Comparison of ENCODE assay signal across 8 cellular contexts in the genomic region with DNA sequence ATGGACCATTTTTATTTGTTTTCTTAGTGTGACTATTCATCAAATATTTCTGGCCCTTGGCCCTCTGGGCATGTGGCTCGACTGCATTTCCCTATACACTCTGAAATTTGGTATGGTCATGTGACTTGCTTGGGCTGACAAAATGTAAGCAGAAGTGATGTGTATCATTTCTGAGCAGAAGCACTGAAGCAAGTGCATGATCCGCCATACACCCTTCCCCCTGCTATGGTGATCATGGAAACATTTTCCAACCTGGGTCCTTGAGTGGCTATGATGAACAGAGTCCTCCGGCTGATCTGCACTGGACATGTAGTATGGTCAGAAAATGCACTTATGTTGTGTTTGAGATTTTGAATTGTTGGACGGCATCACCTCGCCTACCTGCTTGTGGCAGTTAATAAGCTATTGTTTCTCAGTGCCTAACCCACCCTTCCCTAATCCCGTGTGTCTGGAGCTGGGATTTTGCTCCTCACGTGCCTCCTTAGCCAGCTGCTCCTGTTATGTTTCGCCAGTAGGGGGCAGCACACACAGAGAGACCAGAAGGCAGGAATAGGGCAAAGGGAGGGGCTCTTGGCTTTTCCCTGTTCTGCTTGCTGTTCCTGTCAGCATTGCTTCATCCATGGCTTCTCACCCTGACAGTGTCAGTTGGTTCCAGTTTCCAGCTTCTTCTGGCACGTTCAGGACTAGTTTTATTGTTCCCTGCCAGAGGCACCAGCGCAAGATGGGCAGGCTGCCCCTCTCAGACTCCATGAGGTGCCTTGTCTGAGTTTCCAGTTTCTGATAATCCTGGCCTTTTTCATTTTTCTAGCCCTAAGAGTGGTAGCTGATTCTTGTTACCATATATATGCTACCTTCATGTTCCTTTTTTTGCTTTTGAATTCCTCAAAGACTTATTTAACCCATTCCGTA.
DNase-seq lines count a peak whose midpoint lies in the region; ATAC-seq and TF ChIP-seq lines count a peak whose summit lies in the region.

No MANE protein-coding gene starts in this region.

- H3K27ac Mint-ChIP-seq in activated CD8-positive, alpha-beta memory T cell treated with anti-CD3 and anti-CD28 coated beads, Interleukin-2, amount 10 ng/mL, durations not matched to agents 7 days and 5 days: no peak overlapping the region

- TF ChIP-seq CTCF in sigmoid colon (IDR thresholded peaks at IDR 0.05): peak; percentile 53 to 69 (median 58)

- no peaks in the 10 kb centered on the region for H3K36me3 Mint-ChIP-seq in activated CD8-positive, alpha-beta memory T cell treated with anti-CD3 and anti-CD28 coated beads, Interleukin-2, amount 10 ng/mL, durations not matched to agents 7 days and 5 days

- no peaks in the 10 kb centered on the region for H3K9me3 ChIP-seq in sigmoid colon

- no peak overlapping the region for H3K4me3 Mint-ChIP-seq in activated CD8-positive, alpha-beta memory T cell treated with anti-CD3 and anti-CD28 coated beads, Interleukin-2, amount 10 ng/mL, durations not matched to agents 7 days and 5 days

- H3K4me1 Mint-ChIP-seq in activated CD8-positive, alpha-beta memory T cell treated with anti-CD3 and anti-CD28 coated beads, Interleukin-2, amount 10 ng/mL, durations not matched to agents 7 days and 5 days: no peaks in the 10 kb centered on the region

- 29 to 36% methylated on average over 11 of the region's 11 CpGs for WGBS in sigmoid colon, 2 donors

- H3K9me3 Mint-ChIP-seq in activated CD8-positive, alpha-beta memory T cell treated with anti-CD3 and anti-CD28 coated beads, Interleukin-2, amount 10 ng/mL, durations not matched to agents 7 days and 5 days (ENCODE audit: low read depth): no peaks in the 10 kb centered on the region

- no peaks in the 10 kb centered on the region for H3K27me3 Mint-ChIP-seq in activated CD8-positive, alpha-beta memory T cell treated with anti-CD3 and anti-CD28 coated beads, Interleukin-2, amount 10 ng/mL, durations not matched to agents 7 days and 5 days

- no peak overlapping the region for H3K4me3 ChIP-seq in sigmoid colon

- no peak for TF ChIP-seq EP300 in sigmoid colon (IDR thresholded peaks at IDR 0.05)

- ATAC-seq in GM19438 (IDR thresholded peaks at IDR 0.05; ENCODE audit: low read depth, unreplicated experiment) (peak; percentile 91), HG03378 (IDR thresholded peaks at IDR 0.05; ENCODE audit: unreplicated experiment) (peak; percentile 87)
- no peak for ATAC-seq in activated CD8-positive, alpha-beta memory T cell treated with anti-CD3 and anti-CD28 coated beads, Interleukin-2, amount 10 ng/mL, durations not matched to agents 7 days and 5 days

- CTCF ChIA-PET in activated CD8-positive, alpha-beta memory T cell treated with anti-CD3 and anti-CD28 coated beads, Interleukin-2, amount 10 ng/mL, durations not matched to agents 7 days and 5 days (lab: Charles Lee): interaction anchor here (1.4 kb wide), 1 partner anchor 79 kb away, joined by 3 read pairs; no protein-coding TSS in a partner anchor

- no peaks in the 10 kb centered on the region for H3K36me3 ChIP-seq in sigmoid colon

- H3K27me3 ChIP-seq in sigmoid colon: no peaks in the 10 kb centered on the region

- no peak overlapping the region for H3K27ac ChIP-seq in sigmoid colon

- no peak for TF ChIP-seq POLR2A in sigmoid colon (IDR thresholded peaks at IDR 0.05)

- DNase-seq in Daoy (ENCODE audit: low read depth): peak; percentile 2
- DNase-seq in NCI-H460 (ENCODE audit: extremely low read depth, low read depth): peak; percentile 80
- DNase-seq in activated CD8-positive, alpha-beta memory T cell treated with anti-CD3 and anti-CD28 coated beads, Interleukin-2, amount 10 ng/mL, durations not matched to agents 7 days and 5 days: peak; percentile 60
- peak; percentile 65 for DNase-seq in glomerular visceral epithelial cell (ENCODE audit: extremely low spot score)
- peak; percentile 84 for DNase-seq in sigmoid colon
- DNase-seq in cerebellar nuclear complex (lab: John Stamatoyannopoulos, UW): no peak

- intact Hi-C loops in sigmoid colon (cut with DNase I): loop anchor here (2.0 to 10.0 kb wide), 3 partner anchors 171 to 553 kb away; partner anchors contain the start of gene RPRM

- H3K4me1 ChIP-seq in sigmoid colon: peaks cover 0 to 16% (median 0%) of the 10 kb centered on the region in 4 donors

Comparison
In these comparisons a context has a peak if more than half of its experiments do, and no peak if none do; other contexts are left out.
1. DNase-seq: peak in Daoy (single experiment), NCI-H460 (single experiment), activated CD8-positive, alpha-beta memory T cell treated with anti-CD3 and anti-CD28 coated beads, Interleukin-2, amount 10 ng/mL, durations not matched to agents 7 days and 5 days (single experiment), glomerular visceral epithelial cell (single experiment) and sigmoid colon (single experiment); none in cerebellar nuclear complex (0 of 2).